In the genomic region with DNA sequence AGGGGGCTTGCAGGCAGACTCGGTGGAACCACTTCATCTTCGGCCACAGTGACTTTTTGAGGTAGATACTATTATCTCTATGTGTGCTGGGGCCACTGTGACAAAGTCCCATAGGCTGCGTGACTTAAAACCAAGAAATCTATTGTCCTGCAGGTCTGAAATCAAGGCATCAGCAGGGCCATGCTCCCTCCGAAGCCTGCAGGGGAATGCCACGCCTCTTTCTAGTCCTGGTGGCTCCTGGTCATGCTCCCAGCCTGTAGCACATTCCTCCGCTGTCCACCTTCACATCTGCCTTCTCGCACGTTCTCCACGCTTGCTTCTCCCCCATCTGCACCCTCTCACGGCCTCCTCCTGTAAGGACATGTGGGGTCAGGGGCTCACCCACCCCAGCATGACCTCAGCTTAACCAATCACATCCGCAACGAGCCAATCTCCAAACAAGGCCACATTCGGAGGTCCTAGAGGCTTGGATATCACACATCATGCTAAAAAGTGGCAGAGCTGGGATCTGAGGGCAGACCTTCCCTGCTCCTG, we compare ENCODE assay signal across 21 cellular contexts.
"Had no signal": no experiment of that assay in that cellular context is flagged by ENCODE, and none has a peak within 500 bp of the region (broad histone marks: within the 10 kb centered on the region; RNA-seq: fewer than 3 reads in every experiment).

No MANE protein-coding gene starts in this region.

- H3K36me3 Mint-ChIP-seq: activated CD4-positive, alpha-beta memory T cell treated with anti-CD3 and anti-CD28 coated beads for 36 hours; activated naive CD8-positive, alpha-beta T cell; brain had no signal

- H3K36me3 ChIP-seq: MG63 had no signal

- DNase-seq: activated B cell treated with CpG ODN at 0.5 μM for 24 hours; activated CD4-positive, alpha-beta memory T cell treated with anti-CD3 and anti-CD28 coated beads for 36 hours; activated CD4-positive, alpha-beta T cell treated with anti-CD3 and anti-CD28 coated beads for 1 hour; activated CD4-positive, alpha-beta T cell treated with anti-CD3 and anti-CD28 coated beads, Interleukin-2, amount 10 ng/mL, durations not matched to agents 7 days and 5 days; activated naive CD4-positive, alpha-beta T cell treated with Interleukin-2 at 50 U/mL for 16 hours; MG63; MV-4-11; NCI-H1092 treated with DMSO at 0.1 percent for 48 hours; NCI-H1417 treated with DMSO at 0.1 percent for 48 hours; NCI-H1694; NCI-H2029; NCI-H2107; NCI-H345; NCI-H510A treated with DMSO at 0.1 percent for 48 hours; PC-3; SHP77 treated with DMSO at 0.1 percent for 48 hours; T-helper 17 cell; T-helper 9 cell had no signal

- H3K4me3 ChIP-seq: MG63 had no signal

- H3K27ac Mint-ChIP-seq: activated B cell treated with CpG ODN at 0.5 μM for 24 hours; activated CD4-positive, alpha-beta memory T cell treated with anti-CD3 and anti-CD28 coated beads for 36 hours; activated CD4-positive, alpha-beta T cell treated with anti-CD3 and anti-CD28 coated beads, Interleukin-2, amount 10 ng/mL, durations not matched to agents 7 days and 5 days; activated naive CD8-positive, alpha-beta T cell; T-helper 17 cell had no signal

- H3K9me3 Mint-ChIP-seq: activated B cell treated with CpG ODN at 0.5 μM for 24 hours; activated CD4-positive, alpha-beta memory T cell treated with anti-CD3 and anti-CD28 coated beads for 36 hours; activated CD4-positive, alpha-beta T cell treated with anti-CD3 and anti-CD28 coated beads, Interleukin-2, amount 10 ng/mL, durations not matched to agents 7 days and 5 days; central memory CD8-positive, alpha-beta T cell had no signal

- H3K27me3 ChIP-seq: MG63 had no signal

- H3K9me3 ChIP-seq: MG63 had no signal

- ATAC-seq: PC-3, T-helper 17 cell had no signal
